ENCODE assay signal across 8 cellular contexts in genomic region chr1:30822966-30823581, GRCh38.
DNase-seq lines count a peak whose midpoint lies in the region; ATAC-seq, FAIRE-seq and TF ChIP-seq lines count a peak whose summit lies in the region.

No MANE protein-coding gene starts in this region.

- H3K4me1 ChIP-seq in SJSA1 (replicated peaks) (peaks cover 18% of the 10 kb centered on the region), gastrocnemius medialis (peaks cover 11 to 30% of the 10 kb centered on the region in 2 donors)

- H3K27ac ChIP-seq in SJSA1 (peak overlapping the region; percentile 73), gastrocnemius medialis (peak overlapping the region; percentile 84 to 96 (median 92))

- H3K4me3 ChIP-seq in SJSA1 = no peak overlapping the region
- H3K4me3 ChIP-seq in gastrocnemius medialis = no peak overlapping the region

- H3K9me3 Mint-ChIP-seq in glutamatergic neuron (ENCODE audit: unreplicated experiment) = peaks cover 6% of the 10 kb centered on the region

- no peak for ATAC-seq in gastrocnemius medialis

- TF ChIP-seq POLR2A in gastrocnemius medialis (IDR thresholded peaks at IDR 0.05) (no peak), GM12891 (IDR thresholded peaks at IDR 0.05; ENCODE audit: low read depth, low read length) (no peak)

- H3K4me3 Mint-ChIP-seq in glutamatergic neuron (ENCODE audit: unreplicated experiment) = peak overlapping the region; percentile 6

- peaks cover 34% of the 10 kb centered on the region for H3K4me1 Mint-ChIP-seq in glutamatergic neuron (ENCODE audit: low read depth, unreplicated experiment)

- in situ Hi-C loops in gastrocnemius medialis (cut with MboI; ENCODE audit: low sequenced_read_pairs in 4 of 4) = no loop called here

- intact Hi-C loops in gastrocnemius medialis (cut with DNase I; ENCODE audit: low total_unique reads) = no loop called here

- H3K27me3 Mint-ChIP-seq in glutamatergic neuron (ENCODE audit: unreplicated experiment) = peaks cover 11% of the 10 kb centered on the region

- TF ChIP-seq CTCF in glutamatergic neuron (IDR thresholded peaks at IDR 0.05; ENCODE audit: partially characterized antibody, unreplicated experiment) (no peak), gastrocnemius medialis (IDR thresholded peaks at IDR 0.05 in 4 of 5, conservative IDR thresholded peaks at IDR 0.05 in 1 of 5) (no peak)

- peak overlapping the region; percentile 84 for H3K27ac Mint-ChIP-seq in glutamatergic neuron (ENCODE audit: unreplicated experiment)

- peak; percentile 18 for DNase-seq in GM04503 (ENCODE audit: low read depth)
- peak in 1 of 2 experiments; percentile 27 for DNase-seq in SJSA1 (ENCODE audit: low read depth in 1 of 2, low spot score in 2 of 2)
- no peak for DNase-seq in glutamatergic neuron
- DNase-seq in gastrocnemius medialis = no peak
- no peak for DNase-seq in stimulated activated CD4-positive, alpha-beta T cell treated with anti-CD3 and anti-CD28 coated beads, Interleukin-2, amount 100 ng/mL, for 48 hours
- no peak for DNase-seq in KG1 (lab: John Stamatoyannopoulos, UW)
- DNase-seq in C1 segment of cervical spinal cord (lab: John Stamatoyannopoulos, UW) = no peak
- no peak for DNase-seq in GM12891 (ENCODE audit: insufficient read length, low spot score)

- H3K9me3 ChIP-seq in SJSA1 (replicated peaks) = no peaks in the 10 kb centered on the region
- H3K9me3 ChIP-seq in gastrocnemius medialis = no peaks in the 10 kb centered on the region

- H3K27me3 ChIP-seq in SJSA1 (replicated peaks) (no peaks in the 10 kb centered on the region), gastrocnemius medialis (no peaks in the 10 kb centered on the region)

- no peak for FAIRE-seq in GM12891 (lab: Jason Lieb, UNC)

- no peaks in the 10 kb centered on the region for H3K36me3 Mint-ChIP-seq in glutamatergic neuron (ENCODE audit: unreplicated experiment)

- H3K36me3 ChIP-seq in SJSA1 (no peaks in the 10 kb centered on the region), gastrocnemius medialis (no peaks in the 10 kb centered on the region)

TF ChIP-seq in GM12891, 5 proteins besides CTCF, POLR2A, EP300 and RAD21:
- no peak for TF ChIP-seq POU2F2 (IDR thresholded peaks at IDR 0.05; ENCODE audit: low read depth, low read length)
- TF ChIP-seq PAX5 (IDR thresholded peaks at IDR 0.05; ENCODE audit: insufficient read depth, low read length, severe bottlenecking) = no peak
- no peak for TF ChIP-seq SPI1 (IDR thresholded peaks at IDR 0.05; ENCODE audit: low read depth, low read length)
- no peak for TF ChIP-seq TAF1 (IDR thresholded peaks at IDR 0.05; ENCODE audit: low read depth, low read length)
